8 cellular contexts compared by ENCODE assay signal in the genomic region with DNA sequence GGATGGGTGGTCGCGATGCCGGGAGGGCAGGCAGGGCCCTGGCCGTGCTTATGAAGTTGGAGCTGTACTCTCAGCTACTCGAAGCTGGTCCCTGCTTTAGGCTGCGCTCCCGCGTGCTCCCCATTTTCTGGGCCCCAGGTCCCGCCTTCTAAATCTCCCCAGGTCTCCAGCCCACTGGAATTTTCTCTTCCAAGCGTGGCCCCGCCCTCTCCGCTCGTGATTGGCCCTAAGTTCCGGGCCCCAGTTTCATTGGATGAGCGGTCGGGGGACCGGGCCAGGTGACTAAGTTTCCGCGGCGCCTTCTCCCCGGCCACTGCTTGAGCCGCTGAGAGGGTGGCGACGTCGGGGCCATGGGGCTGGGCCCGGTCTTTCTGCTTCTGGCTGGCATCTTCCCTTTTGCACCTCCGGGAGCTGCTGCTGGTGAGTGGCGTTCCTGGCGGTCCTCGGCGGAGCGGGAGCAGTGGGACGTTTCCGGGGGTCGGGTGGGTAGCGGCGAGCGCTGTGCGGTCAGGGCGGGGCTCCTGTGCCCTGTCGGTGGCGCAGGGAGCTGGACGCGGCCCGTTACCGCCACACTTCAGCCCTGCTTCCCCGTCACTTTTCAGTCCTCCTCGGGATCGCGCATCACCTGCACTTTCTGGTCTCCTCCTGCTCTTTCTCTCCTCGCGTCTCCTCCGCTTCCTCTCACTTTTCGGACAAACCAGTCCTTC. TPM values are rescaled to one million over a fixed set of nuclear protein-coding genes. Genes with fewer than 3 reads are reported as not detected.
DNase-seq lines count a peak whose midpoint lies in the region; ATAC-seq and TF ChIP-seq lines count a peak whose summit lies in the region.

Gene MICA (plus strand): TSS at position 313 of the 707 bp plus-strand sequence. CDS start 38 bp downstream, at position 351.

- DNase-seq in A172 (ENCODE audit: low spot score): peak; percentile 88
- peak; percentile 56 for DNase-seq in T follicular helper cell (ENCODE audit: low read depth)
- DNase-seq in adrenal gland: peak; percentile 90 to 96 (median 95)
- DNase-seq in heart right ventricle: peak; percentile 83 to 92
- peak; percentile 29 to 45 for DNase-seq in trophoblast cell
- peak; percentile 83 to 84 for DNase-seq in tibial nerve (ENCODE audit: low spot score in 2 of 2)

- H3K23ac ChIP-seq in trophoblast cell (ENCODE audit: low read length): no peak within 1 kb of the TSS

- H3K4ac ChIP-seq in trophoblast cell (ENCODE audit: low read depth, low read length): peak within 1 kb of the TSS; percentile 48

- peak within 1 kb of the TSS; percentile 65 for H4K91ac ChIP-seq in trophoblast cell (ENCODE audit: low read depth, low read length)

- ATAC-seq in GM18861 (IDR thresholded peaks at IDR 0.05; ENCODE audit: unreplicated experiment): peak; percentile 38
- peak; percentile 50 for ATAC-seq in HG03439 (IDR thresholded peaks at IDR 0.05; ENCODE audit: unreplicated experiment)
- ATAC-seq in heart right ventricle: peak; percentile 61 to 83 (median 73)

- H3K4me1 ChIP-seq in adrenal gland (replicated peaks in 1 of 2) (peaks cover 33 to 56% of the 10 kb centered on the region in 2 donors), heart right ventricle (peaks cover 18 to 79% (median 65%) of the 10 kb centered on the region in 9 donors), trophoblast cell (ENCODE audit: control insufficient read depth in 1 of 2, insufficient read depth in 2 of 2, low read length in 2 of 2) (peaks cover 14 to 18% of the 10 kb centered on the region in 2 experiments), tibial nerve (peaks cover 0 to 65% (median 28%) of the 10 kb centered on the region in 4 donors)

- H3K14ac ChIP-seq in trophoblast cell (ENCODE audit: low read length): peak within 1 kb of the TSS; percentile 24

- intact Hi-C loops in adrenal gland (cut with DNase I) (no loop called here), heart right ventricle (cut with DNase I) (loop anchor here in 3 of 10 donors (1.0 to 5.0 kb wide), 3 partner anchors 37 to 40 kb away; no protein-coding TSS in a partner anchor)

- peak; percentile 32 to 63 for TF ChIP-seq EP300 in tibial nerve (IDR thresholded peaks at IDR 0.05)

- H4K8ac ChIP-seq in trophoblast cell (ENCODE audit: low read depth, low read length): peak within 1 kb of the TSS; percentile 73

- no peak within 1 kb of the TSS for H2AK5ac ChIP-seq in trophoblast cell (ENCODE audit: low read length)

- H3K9me3 ChIP-seq in adrenal gland (replicated peaks in 1 of 3) (no peaks in the 10 kb centered on the region), heart right ventricle (peaks cover 0 to 5% (median 0%) of the 10 kb centered on the region in 11 donors), trophoblast cell (ENCODE audit: insufficient read depth, low read depth, low read length) (no peaks in the 10 kb centered on the region), tibial nerve (no peaks in the 10 kb centered on the region)

- H4K12ac ChIP-seq in trophoblast cell (ENCODE audit: low read depth, low read length): peak within 1 kb of the TSS; percentile 49

- H3K4me3 ChIP-seq in adrenal gland: peak within 1 kb of the TSS in 3 of 4 donors; percentile 26 to 82 (median 68)
- H3K4me3 ChIP-seq in heart right ventricle: peak within 1 kb of the TSS; percentile 40 to 93 (median 80)
- H3K4me3 ChIP-seq in trophoblast cell (ENCODE audit: low read depth, low read length): peak within 1 kb of the TSS; percentile 85
- H3K4me3 ChIP-seq in tibial nerve: peak within 1 kb of the TSS; percentile 43 to 87 (median 72)

- peak within 1 kb of the TSS; percentile 66 to 98 (median 89) for H3K27ac ChIP-seq in adrenal gland
- H3K27ac ChIP-seq in heart right ventricle: peak within 1 kb of the TSS in 9 of 10 donors; percentile 53 to 100 (median 97)
- H3K27ac ChIP-seq in trophoblast cell (ENCODE audit: low read depth, low read length): peak within 1 kb of the TSS; percentile 59
- H3K27ac ChIP-seq in tibial nerve: peak within 1 kb of the TSS; percentile 91 to 98 (median 98)

- peak within 1 kb of the TSS; percentile 54 for H3K4me2 ChIP-seq in trophoblast cell (ENCODE audit: low read length)

- peaks cover 8% of the 10 kb centered on the region for H3K79me1 ChIP-seq in trophoblast cell (ENCODE audit: low read length)

- TF ChIP-seq POLR2A in adrenal gland (IDR thresholded peaks at IDR 0.05) (peak; percentile 57 to 96), tibial nerve (IDR thresholded peaks at IDR 0.05) (peak; percentile 7 to 78)

- H3K79me2 ChIP-seq in trophoblast cell (ENCODE audit: control insufficient read depth, insufficient read depth, low read length, poor library complexity): peaks cover 9% of the 10 kb centered on the region

- 0 to 1% (median 0%) methylated on average over 28 to 54 of the region's 54 CpGs for WGBS in adrenal gland, 4 donors
- WGBS in heart right ventricle, 2 donors: 0 to 1% methylated on average over 54 of the region's 54 CpGs
- no CpG with 5 or more reads among the region's 54 CpGs for WGBS in trophoblast cell (ENCODE audit: extremely low coverage, insufficient coverage, insufficient read length)
- 0% methylated on average over 35 to 39 of the region's 54 CpGs for WGBS in tibial nerve, 2 donors

- H3K36me3 ChIP-seq in adrenal gland (replicated peaks in 1 of 2): no peaks in the 10 kb centered on the region
- no peaks in the 10 kb centered on the region for H3K36me3 ChIP-seq in heart right ventricle
- H3K36me3 ChIP-seq in trophoblast cell (ENCODE audit: control insufficient read depth in 1 of 2, insufficient read depth in 2 of 2, low read length in 2 of 2): no peaks in the 10 kb centered on the region
- H3K36me3 ChIP-seq in tibial nerve: no peaks in the 10 kb centered on the region

- H3K27me3 ChIP-seq in adrenal gland (no peaks in the 10 kb centered on the region), heart right ventricle (no peaks in the 10 kb centered on the region), trophoblast cell (ENCODE audit: insufficient read depth, low read length) (no peaks in the 10 kb centered on the region), tibial nerve (no peaks in the 10 kb centered on the region)

- peak within 1 kb of the TSS; percentile 94 for H3K18ac ChIP-seq in trophoblast cell (ENCODE audit: low read length)

- H2BK12ac ChIP-seq in trophoblast cell (ENCODE audit: low read length): no peak within 1 kb of the TSS

- H2AFZ ChIP-seq in trophoblast cell (ENCODE audit: insufficient read depth, low read length, poor library complexity): peak within 1 kb of the TSS; percentile 72

- peak within 1 kb of the TSS; percentile 45 for H3K9ac ChIP-seq in trophoblast cell (ENCODE audit: low read length)

- H2BK120ac ChIP-seq in trophoblast cell (ENCODE audit: insufficient read depth, low read length, poor library complexity): no peak within 1 kb of the TSS

- TF ChIP-seq CTCF in adrenal gland (IDR thresholded peaks at IDR 0.05) (peak in 4 of 6 experiments; percentile 15 to 39 (median 19)), heart right ventricle (IDR thresholded peaks at IDR 0.05) (peak in 1 of 9 donors; percentile 9), tibial nerve (IDR thresholded peaks at IDR 0.05) (peak in 2 of 5 experiments; percentile 22 to 45)

- peak within 1 kb of the TSS; percentile 68 for H2BK5ac ChIP-seq in trophoblast cell (ENCODE audit: low read depth, low read length, poor library complexity)

RNA-seq across cellular contexts. Expression of gene MICA, which starts in this region (rescaled TPM):
- 60.3 and 67.6 TPM in 2 replicates for total RNA-seq in A172 (2014; rRNA removed; shearing (Covaris generic))
- total RNA-seq in adrenal gland (10 to 100 TPM; 12.2 to 43.4 (median 26.7) TPM), heart right ventricle (10 to 100 TPM in 2 of 10 donors, 1 to 10 TPM in 8; 3.2 to 15.0 (median 8.7) TPM), tibial nerve (10 to 100 TPM; 15.9 to 28.3 (median 23.7) TPM)
- polyA plus RNA-seq in adrenal gland (10 to 100 TPM; 36.0 to 66.0 (median 45.6) TPM), heart right ventricle (10 to 100 TPM; 21.2 to 36.0 TPM)
- polyA plus RNA-seq in trophoblast cell (2013): 11.7 and 13.0 TPM in 2 replicates

Comparison
In these comparisons a context has a peak if more than half of its experiments do, and no peak if none do; other contexts are left out.
1. Peak in every context shown above with its lines: DNase-seq, ATAC-seq, H3K4me3 ChIP-seq and H3K27ac ChIP-seq.
2. DNase-seq: peak in every context shown above with its lines; median percentile 95 in adrenal gland; 88 in A172; 88 in heart right ventricle; 84 in tibial nerve; 56 in T follicular helper cell; 37 in trophoblast cell.